5 cellular contexts compared by ENCODE assay signal in genomic region chr3:2083558-2083957, GRCh38. TPM values are rescaled to one million over a fixed set of nuclear protein-coding genes. Genes with fewer than 3 reads are reported as not detected.
"Had no signal": no experiment of that assay in that cellular context is flagged by ENCODE, and none has a peak within 500 bp of the region (broad histone marks: within the 10 kb centered on the region; RNA-seq: fewer than 3 reads in every experiment).

No MANE protein-coding gene starts in this region.

RNA-seq across cellular contexts. Expression of gene CNTN4, which starts 15.1 kb away (rescaled TPM):
- total RNA-seq: lung microvascular endothelial cell, mammary epithelial cell, mononuclear cell had no signal
- polyA plus RNA-seq: immature natural killer cell, keratinocyte, mammary epithelial cell had no signal
